8 cellular contexts compared by ENCODE assay signal in the genomic region with DNA sequence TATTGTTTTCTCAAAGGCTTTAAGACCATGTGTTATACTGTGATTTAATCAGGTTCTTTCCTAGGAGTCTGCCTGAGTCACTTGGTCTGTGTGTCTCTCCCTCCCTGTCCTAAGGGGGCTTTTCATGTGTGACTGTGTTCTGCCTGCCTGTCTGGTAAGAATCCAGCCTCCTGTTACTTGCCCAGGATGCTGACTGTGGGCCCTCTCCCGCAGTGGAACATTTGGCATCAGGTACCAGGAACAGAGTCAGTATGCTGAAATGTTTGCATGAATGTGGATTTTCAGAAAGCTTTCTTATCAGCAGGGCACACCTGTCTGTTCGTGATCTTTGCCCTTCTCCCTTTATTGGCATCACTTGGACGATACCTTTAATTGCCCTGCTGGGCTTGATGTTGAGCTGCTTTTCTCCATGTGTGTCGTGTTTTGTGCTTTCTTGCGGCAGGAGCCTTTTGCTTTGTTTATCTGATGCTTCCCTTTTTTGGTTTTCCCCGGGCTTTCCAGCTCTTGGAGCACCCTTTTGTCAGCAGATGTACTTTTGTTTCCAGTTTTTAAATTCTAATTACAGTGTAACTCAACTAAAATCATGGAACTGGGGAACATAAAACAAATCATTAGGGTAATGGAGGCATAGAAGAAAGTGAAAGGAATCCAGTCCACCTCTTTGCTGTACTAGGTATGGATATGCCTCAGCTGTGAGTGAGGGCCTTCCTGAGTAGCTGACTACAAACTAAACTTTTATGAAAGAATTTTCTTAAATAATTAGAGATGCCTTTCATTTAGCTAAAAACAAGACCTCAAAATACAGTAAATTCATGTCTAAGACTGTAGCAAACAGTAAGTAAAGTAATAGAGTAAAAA.
DNase-seq lines count a peak whose midpoint lies in the region; ATAC-seq and TF ChIP-seq lines count a peak whose summit lies in the region.

No MANE protein-coding gene starts in this region.

- H3K36me3 ChIP-seq in endocrine pancreas (ENCODE audit: control insufficient read depth, insufficient read depth, low read length) (no peaks in the 10 kb centered on the region), neutrophil (no peaks in the 10 kb centered on the region)

- TF ChIP-seq CTCF in neutrophil (IDR thresholded peaks at IDR 0.05): no peak

- DNase-seq in EH (ENCODE audit: low read depth) (peak; percentile 51), NCI-H446 (lab: John Stamatoyannopoulos, UW) (peak; percentile 85 to 88), AML-193 (lab: John Stamatoyannopoulos, UW) (no peak), GM19238 (ENCODE audit: insufficient read length, low spot score) (no peak)
- DNase-seq in activated CD4-positive, CD25-positive, alpha-beta regulatory T cell treated with anti-CD3 and anti-CD28 coated beads, Interleukin-2, amount 50 U/mL, for 72 hours: no peak

- no peak for ATAC-seq in HG02852 (IDR thresholded peaks at IDR 0.05; ENCODE audit: unreplicated experiment)

- peak overlapping the region; percentile 53 for H3K27ac ChIP-seq in neutrophil

- H3K27me3 ChIP-seq in endocrine pancreas (ENCODE audit: control insufficient read depth, insufficient read depth, low read length) (no peaks in the 10 kb centered on the region), neutrophil (no peaks in the 10 kb centered on the region)

- peaks cover 5% of the 10 kb centered on the region for H3K4me1 ChIP-seq in endocrine pancreas (ENCODE audit: control insufficient read depth, insufficient read depth, low read length)
- H3K4me1 ChIP-seq in neutrophil (ENCODE audit: control insufficient read depth in 1 of 2, insufficient read depth in 1 of 2, low read depth in 1 of 2, low read length in 1 of 2): peaks cover 0 to 7% of the 10 kb centered on the region in 2 experiments

- peak overlapping the region; percentile 49 for H3K4me3 ChIP-seq in endocrine pancreas (ENCODE audit: control insufficient read depth, insufficient read depth, low read length)
- no peak overlapping the region for H3K4me3 ChIP-seq in neutrophil (ENCODE audit: low read depth in 1 of 2, low read length in 1 of 2)

- H3K9ac ChIP-seq in endocrine pancreas (ENCODE audit: control insufficient read depth, insufficient read depth, low read length): no peak overlapping the region

- no peaks in the 10 kb centered on the region for H3K9me3 ChIP-seq in endocrine pancreas (ENCODE audit: control insufficient read depth, low read length)
- no peaks in the 10 kb centered on the region for H3K9me3 ChIP-seq in neutrophil

Comparison
In these comparisons a context has a peak if more than half of its experiments do, and no peak if none do; other contexts are left out.
1. DNase-seq: peak in EH (single experiment) and NCI-H446 (2 of 2); none in AML-193 (0 of 2), activated CD4-positive, CD25-positive, alpha-beta regulatory T cell treated with anti-CD3 and anti-CD28 coated beads, Interleukin-2, amount 50 U/mL, for 72 hours (single experiment) and GM19238 (single experiment).